20 cellular contexts compared by ENCODE assay signal in the genomic region with DNA sequence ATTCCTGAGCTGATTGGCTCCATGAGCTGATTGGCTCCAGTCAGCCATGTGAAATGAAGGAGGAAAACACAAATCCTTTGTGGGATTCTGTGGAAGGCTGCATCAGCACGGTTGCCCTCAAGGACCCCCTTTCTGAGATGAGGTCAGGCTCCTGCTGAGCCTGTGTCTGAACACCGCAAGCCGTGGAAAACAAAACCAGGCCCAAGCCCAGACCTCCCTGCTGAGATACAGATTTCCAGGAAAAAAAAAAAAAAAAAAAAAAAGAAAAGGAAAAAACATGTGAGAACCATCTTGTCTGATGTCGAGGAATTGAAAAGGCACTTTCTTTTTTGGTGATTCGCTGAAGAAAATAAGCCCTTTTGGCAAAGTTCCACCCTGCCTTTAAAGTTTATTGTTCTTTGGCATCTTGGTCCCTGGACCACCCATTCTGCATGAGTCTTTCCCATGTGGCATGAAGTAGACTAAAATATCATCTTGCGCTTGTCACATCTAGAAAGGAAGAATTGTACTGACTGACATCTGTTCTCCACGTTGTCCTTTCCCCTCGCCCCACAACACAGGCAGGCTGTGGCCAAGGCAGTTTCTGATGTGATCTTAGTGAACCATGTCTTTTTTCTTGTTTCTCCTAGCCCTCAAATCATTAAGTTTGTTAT.
DNase-seq lines count a peak whose midpoint lies in the region; ATAC-seq and TF ChIP-seq lines count a peak whose summit lies in the region.
"Had no signal": no experiment of that assay in that cellular context is flagged by ENCODE, and none has a peak within 500 bp of the region (broad histone marks: within the 10 kb centered on the region; RNA-seq: fewer than 3 reads in every experiment).

No MANE protein-coding gene starts in this region.

- peaks cover 2% of the 10 kb centered on the region for H3K4me1 Mint-ChIP-seq in glutamatergic neuron (ENCODE audit: low read depth, unreplicated experiment)
- no peaks in the 10 kb centered on the region for H3K4me1 Mint-ChIP-seq in activated T-helper 17 cell treated with anti-CD3 and anti-CD28 coated beads, Interleukin-2, amount 50 U/mL, for 72 hours

- H3K79me2 ChIP-seq in GM23248 (ENCODE audit: insufficient read depth), result no peaks in the 10 kb centered on the region

- H2AFZ ChIP-seq in GM23248, result no peak overlapping the region

- no peak overlapping the region for H3K9ac ChIP-seq in GM23248

- H3K9me2 ChIP-seq in GM23248 (ENCODE audit: insufficient read depth), result no peaks in the 10 kb centered on the region

- H3K4me3 ChIP-seq in GM23248, result no peak overlapping the region
- H3K4me3 ChIP-seq in astrocyte of the cerebellum (ENCODE audit: low read depth, low read length), result no peak overlapping the region
- H3K4me3 ChIP-seq: pancreas, Peyer's patch, skin epidermis, tibial artery had no signal

- no peaks in the 10 kb centered on the region for H3K27me3 Mint-ChIP-seq in glutamatergic neuron (ENCODE audit: unreplicated experiment)
- H3K27me3 Mint-ChIP-seq in activated T-helper 17 cell treated with anti-CD3 and anti-CD28 coated beads, Interleukin-2, amount 50 U/mL, for 72 hours, result no peaks in the 10 kb centered on the region
- H3K27me3 Mint-ChIP-seq: activated CD4-positive, alpha-beta memory T cell treated with anti-CD3 and anti-CD28 coated beads for 36 hours; activated naive CD8-positive, alpha-beta T cell treated with anti-CD3 and anti-CD28 coated beads, Interleukin-2, amount 50 U/mL, for 24 hours; IgD-negative memory B cell had no signal

- no peak overlapping the region for H3K27ac ChIP-seq in GM23248
- H3K27ac ChIP-seq: pancreas, Peyer's patch, skin epidermis, tibial artery had no signal

- H3K27me3 ChIP-seq in GM23248 (replicated peaks; ENCODE audit: insufficient read depth), result no peaks in the 10 kb centered on the region
- H3K27me3 ChIP-seq: BE2C, pancreas, Peyer's patch, tibial artery had no signal

- WGBS in GM23248 (ENCODE audit: low coverage in 1 of 2, low lambda C conversion rate in 2 of 2, missing lambda C conversion rate in 2 of 2), 2 experiments, result 32 to 40% methylated on average over 8 of the region's 8 CpGs

- no peaks in the 10 kb centered on the region for H3K36me3 ChIP-seq in GM23248 (ENCODE audit: low read depth)
- H3K36me3 ChIP-seq: BE2C, pancreas, Peyer's patch, tibial artery had no signal

- peak overlapping the region; percentile 56 for H3K27ac Mint-ChIP-seq in glutamatergic neuron (ENCODE audit: unreplicated experiment)
- no peak overlapping the region for H3K27ac Mint-ChIP-seq in activated T-helper 17 cell treated with anti-CD3 and anti-CD28 coated beads, Interleukin-2, amount 50 U/mL, for 72 hours
- H3K27ac Mint-ChIP-seq: activated CD4-positive, alpha-beta memory T cell treated with anti-CD3 and anti-CD28 coated beads for 36 hours; activated naive CD8-positive, alpha-beta T cell treated with anti-CD3 and anti-CD28 coated beads, Interleukin-2, amount 50 U/mL, for 24 hours; activated T-cell treated with anti-CD3 and anti-CD28 coated beads, Interleukin-2, amount 50 U/mL, for 72 hours; mesothelial cell of epicardium had no signal

- in situ Hi-C loops in GM23248 (cut with MboI) (no loop called here), astrocyte of the cerebellum (cut with HindIII; ENCODE audit: low sequenced_read_pairs) (no loop called here)

- no peak overlapping the region for H3K4me3 Mint-ChIP-seq in glutamatergic neuron (ENCODE audit: unreplicated experiment)
- H3K4me3 Mint-ChIP-seq in activated T-helper 17 cell treated with anti-CD3 and anti-CD28 coated beads, Interleukin-2, amount 50 U/mL, for 72 hours, result no peak overlapping the region
- H3K4me3 Mint-ChIP-seq: activated CD4-positive, alpha-beta memory T cell treated with anti-CD3 and anti-CD28 coated beads for 36 hours; activated naive CD8-positive, alpha-beta T cell treated with anti-CD3 and anti-CD28 coated beads, Interleukin-2, amount 50 U/mL, for 24 hours; activated T-cell treated with anti-CD3 and anti-CD28 coated beads, Interleukin-2, amount 50 U/mL, for 72 hours; mesothelial cell of epicardium had no signal

- H3K4me1 ChIP-seq in GM23248 (ENCODE audit: insufficient read depth), result peaks cover 33% of the 10 kb centered on the region
- H3K4me1 ChIP-seq: pancreas, Peyer's patch had no signal

- no peaks in the 10 kb centered on the region for H4K20me1 ChIP-seq in GM23248 (ENCODE audit: insufficient read depth)

- peak; percentile 8 for DNase-seq in GM23248
- peak; percentile 77 for DNase-seq in astrocyte of the cerebellum (ENCODE audit: low read depth)
- no peak for DNase-seq in glutamatergic neuron
- peak; percentile 92 for DNase-seq in retina
- no peak for DNase-seq in activated naive CD4-positive, alpha-beta T cell (lab: John Stamatoyannopoulos, UW)
- DNase-seq: activated CD4-positive, alpha-beta memory T cell treated with anti-CD3 and anti-CD28 coated beads for 36 hours; activated naive CD8-positive, alpha-beta T cell treated with anti-CD3 and anti-CD28 coated beads, Interleukin-2, amount 50 U/mL, for 24 hours; activated T-cell treated with anti-CD3 and anti-CD28 coated beads, Interleukin-2, amount 50 U/mL, for 72 hours; BE2C; DMS 273 treated with DMSO at 0.1 percent for 48 hours; NCI-H774; pancreas; Peyer's patch; tibial artery had no signal

- no peaks in the 10 kb centered on the region for H3K36me3 Mint-ChIP-seq in glutamatergic neuron (ENCODE audit: unreplicated experiment)
- H3K36me3 Mint-ChIP-seq in activated T-helper 17 cell treated with anti-CD3 and anti-CD28 coated beads, Interleukin-2, amount 50 U/mL, for 72 hours (ENCODE audit: low read depth), result no peaks in the 10 kb centered on the region
- H3K36me3 Mint-ChIP-seq: activated CD4-positive, alpha-beta memory T cell treated with anti-CD3 and anti-CD28 coated beads for 36 hours; IgD-negative memory B cell; mesothelial cell of epicardium had no signal

- H3K4me2 ChIP-seq in GM23248 (ENCODE audit: unreplicated experiment), result no peak overlapping the region

- no peak for ATAC-seq in activated T-helper 17 cell treated with anti-CD3 and anti-CD28 coated beads, Interleukin-2, amount 50 U/mL, for 72 hours (replicated peaks)
- ATAC-seq in HG02759 (IDR thresholded peaks at IDR 0.05; ENCODE audit: unreplicated experiment) (no peak), GM21367 (IDR thresholded peaks at IDR 0.05; ENCODE audit: unreplicated experiment) (no peak)
- ATAC-seq: activated naive CD8-positive, alpha-beta T cell treated with anti-CD3 and anti-CD28 coated beads, Interleukin-2, amount 50 U/mL, for 24 hours; activated T-cell treated with anti-CD3 and anti-CD28 coated beads, Interleukin-2, amount 50 U/mL, for 72 hours; pancreas had no signal

- TF ChIP-seq CTCF in astrocyte of the cerebellum (IDR thresholded peaks at IDR 0.05; ENCODE audit: low read depth, low read length, missing control alignments), result no peak
- TF ChIP-seq CTCF in glutamatergic neuron (IDR thresholded peaks at IDR 0.05; ENCODE audit: partially characterized antibody, unreplicated experiment), result no peak

- no peaks in the 10 kb centered on the region for H3K9me3 ChIP-seq in GM23248 (ENCODE audit: low read depth)
- H3K9me3 ChIP-seq: BE2C, pancreas, Peyer's patch, tibial artery had no signal

- peaks cover 2% of the 10 kb centered on the region for H3K9me3 Mint-ChIP-seq in glutamatergic neuron (ENCODE audit: unreplicated experiment)
- H3K9me3 Mint-ChIP-seq in activated T-helper 17 cell treated with anti-CD3 and anti-CD28 coated beads, Interleukin-2, amount 50 U/mL, for 72 hours, result peaks cover 9% of the 10 kb centered on the region
- H3K9me3 Mint-ChIP-seq: activated CD4-positive, alpha-beta memory T cell treated with anti-CD3 and anti-CD28 coated beads for 36 hours; IgD-negative memory B cell had no signal

- H3F3A ChIP-seq in GM23248 (ENCODE audit: insufficient read depth), result peaks cover 22% of the 10 kb centered on the region

Comparison
In these comparisons a context has a peak if more than half of its experiments do, and no peak if none do; other contexts are left out.
1. DNase-seq: peak in GM23248 (single experiment), astrocyte of the cerebellum (single experiment) and retina (single experiment); none in glutamatergic neuron (single experiment) and activated naive CD4-positive, alpha-beta T cell (0 of 4).